In the genomic region with DNA sequence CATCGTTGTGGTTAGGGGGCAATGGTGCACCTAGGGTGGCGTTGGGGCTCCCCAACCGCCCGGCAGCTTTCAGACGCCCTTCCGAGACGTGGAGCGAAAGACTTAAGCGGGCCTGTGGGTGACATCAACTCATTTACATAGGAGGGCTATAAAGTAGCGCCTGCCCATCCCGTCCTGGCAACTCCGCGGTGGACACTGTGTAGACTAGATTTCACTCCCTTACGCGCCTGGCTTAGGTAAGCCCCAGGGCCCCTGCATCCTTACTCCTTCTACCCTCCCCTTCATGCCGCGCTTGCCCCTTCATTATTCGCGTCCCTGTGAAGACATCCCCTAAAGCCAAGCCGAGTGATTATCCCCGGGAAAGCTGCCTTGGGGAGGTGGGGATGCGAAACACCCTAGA, we compare ENCODE assay signal across 1 cellular context.
TF ChIP-seq lines count a peak whose summit lies in the region.

No MANE protein-coding gene starts in this region.

TF ChIP-seq in WTC11, 78 proteins besides CTCF, POLR2A, EP300 and RAD21 (continued from another document):
- TF ChIP-seq, protein P1, sequence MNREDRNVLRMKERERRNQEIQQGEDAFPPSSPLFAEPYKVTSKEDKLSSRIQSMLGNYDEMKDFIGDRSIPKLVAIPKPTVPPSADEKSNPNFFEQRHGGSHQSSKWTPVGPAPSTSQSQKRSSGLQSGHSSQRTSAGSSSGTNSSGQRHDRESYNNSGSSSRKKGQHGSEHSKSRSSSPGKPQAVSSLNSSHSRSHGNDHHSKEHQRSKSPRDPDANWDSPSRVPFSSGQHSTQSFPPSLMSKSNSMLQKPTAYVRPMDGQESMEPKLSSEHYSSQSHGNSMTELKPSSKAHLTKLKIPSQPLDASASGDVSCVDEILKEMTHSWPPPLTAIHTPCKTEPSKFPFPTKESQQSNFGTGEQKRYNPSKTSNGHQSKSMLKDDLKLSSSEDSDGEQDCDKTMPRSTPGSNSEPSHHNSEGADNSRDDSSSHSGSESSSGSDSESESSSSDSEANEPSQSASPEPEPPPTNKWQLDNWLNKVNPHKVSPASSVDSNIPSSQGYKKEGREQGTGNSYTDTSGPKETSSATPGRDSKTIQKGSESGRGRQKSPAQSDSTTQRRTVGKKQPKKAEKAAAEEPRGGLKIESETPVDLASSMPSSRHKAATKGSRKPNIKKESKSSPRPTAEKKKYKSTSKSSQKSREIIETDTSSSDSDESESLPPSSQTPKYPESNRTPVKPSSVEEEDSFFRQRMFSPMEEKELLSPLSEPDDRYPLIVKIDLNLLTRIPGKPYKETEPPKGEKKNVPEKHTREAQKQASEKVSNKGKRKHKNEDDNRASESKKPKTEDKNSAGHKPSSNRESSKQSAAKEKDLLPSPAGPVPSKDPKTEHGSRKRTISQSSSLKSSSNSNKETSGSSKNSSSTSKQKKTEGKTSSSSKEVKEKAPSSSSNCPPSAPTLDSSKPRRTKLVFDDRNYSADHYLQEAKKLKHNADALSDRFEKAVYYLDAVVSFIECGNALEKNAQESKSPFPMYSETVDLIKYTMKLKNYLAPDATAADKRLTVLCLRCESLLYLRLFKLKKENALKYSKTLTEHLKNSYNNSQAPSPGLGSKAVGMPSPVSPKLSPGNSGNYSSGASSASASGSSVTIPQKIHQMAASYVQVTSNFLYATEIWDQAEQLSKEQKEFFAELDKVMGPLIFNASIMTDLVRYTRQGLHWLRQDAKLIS (CRISPR knock-in tag; IDR thresholded peaks at IDR 0.05; ENCODE audit: borderline replicate concordance) = no peak
- TF ChIP-seq, protein P2, sequence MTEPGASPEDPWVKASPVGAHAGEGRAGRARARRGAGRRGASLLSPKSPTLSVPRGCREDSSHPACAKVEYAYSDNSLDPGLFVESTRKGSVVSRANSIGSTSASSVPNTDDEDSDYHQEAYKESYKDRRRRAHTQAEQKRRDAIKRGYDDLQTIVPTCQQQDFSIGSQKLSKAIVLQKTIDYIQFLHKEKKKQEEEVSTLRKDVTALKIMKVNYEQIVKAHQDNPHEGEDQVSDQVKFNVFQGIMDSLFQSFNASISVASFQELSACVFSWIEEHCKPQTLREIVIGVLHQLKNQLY (CRISPR knock-in tag; IDR thresholded peaks at IDR 0.05) = no peak
